Comparison of ENCODE assay signal across 1 cellular context in the genomic region with DNA sequence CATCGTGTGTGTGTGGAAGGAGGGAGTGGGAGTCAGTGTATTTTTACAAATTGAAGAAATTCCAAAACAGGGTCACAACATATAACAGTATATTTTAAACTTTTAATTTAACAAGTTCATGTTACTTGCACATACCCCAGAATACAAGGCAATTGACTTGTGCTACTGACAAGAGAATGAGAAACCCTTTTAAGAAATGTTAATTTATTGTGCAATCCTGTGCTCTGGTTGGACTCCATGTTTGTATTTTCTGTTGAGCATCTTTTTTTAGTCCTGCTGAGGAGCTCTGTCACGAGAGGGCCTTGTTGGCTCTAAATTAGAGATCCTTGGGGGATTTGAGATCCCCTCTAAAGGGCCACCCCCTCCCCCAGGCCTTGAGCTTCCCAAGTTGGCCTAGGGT.
TF ChIP-seq lines count a peak whose summit lies in the region.

No MANE protein-coding gene starts in this region.

TF ChIP-seq in WTC11, 78 proteins besides CTCF, POLR2A, EP300 and RAD21 (continued from another document):
- TF ChIP-seq, protein P1, sequence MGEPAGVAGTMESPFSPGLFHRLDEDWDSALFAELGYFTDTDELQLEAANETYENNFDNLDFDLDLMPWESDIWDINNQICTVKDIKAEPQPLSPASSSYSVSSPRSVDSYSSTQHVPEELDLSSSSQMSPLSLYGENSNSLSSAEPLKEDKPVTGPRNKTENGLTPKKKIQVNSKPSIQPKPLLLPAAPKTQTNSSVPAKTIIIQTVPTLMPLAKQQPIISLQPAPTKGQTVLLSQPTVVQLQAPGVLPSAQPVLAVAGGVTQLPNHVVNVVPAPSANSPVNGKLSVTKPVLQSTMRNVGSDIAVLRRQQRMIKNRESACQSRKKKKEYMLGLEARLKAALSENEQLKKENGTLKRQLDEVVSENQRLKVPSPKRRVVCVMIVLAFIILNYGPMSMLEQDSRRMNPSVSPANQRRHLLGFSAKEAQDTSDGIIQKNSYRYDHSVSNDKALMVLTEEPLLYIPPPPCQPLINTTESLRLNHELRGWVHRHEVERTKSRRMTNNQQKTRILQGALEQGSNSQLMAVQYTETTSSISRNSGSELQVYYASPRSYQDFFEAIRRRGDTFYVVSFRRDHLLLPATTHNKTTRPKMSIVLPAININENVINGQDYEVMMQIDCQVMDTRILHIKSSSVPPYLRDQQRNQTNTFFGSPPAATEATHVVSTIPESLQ (CRISPR knock-in tag; IDR thresholded peaks at IDR 0.05): no peak
- TF ChIP-seq MXD4 (CRISPR knock-in tag; IDR thresholded peaks at IDR 0.05; ENCODE audit: borderline replicate concordance): no peak
- no peak for TF ChIP-seq TEAD1 (CRISPR knock-in tag; IDR thresholded peaks at IDR 0.05)
- TF ChIP-seq, protein P2, sequence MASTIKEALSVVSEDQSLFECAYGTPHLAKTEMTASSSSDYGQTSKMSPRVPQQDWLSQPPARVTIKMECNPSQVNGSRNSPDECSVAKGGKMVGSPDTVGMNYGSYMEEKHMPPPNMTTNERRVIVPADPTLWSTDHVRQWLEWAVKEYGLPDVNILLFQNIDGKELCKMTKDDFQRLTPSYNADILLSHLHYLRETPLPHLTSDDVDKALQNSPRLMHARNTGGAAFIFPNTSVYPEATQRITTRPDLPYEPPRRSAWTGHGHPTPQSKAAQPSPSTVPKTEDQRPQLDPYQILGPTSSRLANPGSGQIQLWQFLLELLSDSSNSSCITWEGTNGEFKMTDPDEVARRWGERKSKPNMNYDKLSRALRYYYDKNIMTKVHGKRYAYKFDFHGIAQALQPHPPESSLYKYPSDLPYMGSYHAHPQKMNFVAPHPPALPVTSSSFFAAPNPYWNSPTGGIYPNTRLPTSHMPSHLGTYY (CRISPR knock-in tag; IDR thresholded peaks at IDR 0.05): no peak
- TF ChIP-seq, protein P3, sequence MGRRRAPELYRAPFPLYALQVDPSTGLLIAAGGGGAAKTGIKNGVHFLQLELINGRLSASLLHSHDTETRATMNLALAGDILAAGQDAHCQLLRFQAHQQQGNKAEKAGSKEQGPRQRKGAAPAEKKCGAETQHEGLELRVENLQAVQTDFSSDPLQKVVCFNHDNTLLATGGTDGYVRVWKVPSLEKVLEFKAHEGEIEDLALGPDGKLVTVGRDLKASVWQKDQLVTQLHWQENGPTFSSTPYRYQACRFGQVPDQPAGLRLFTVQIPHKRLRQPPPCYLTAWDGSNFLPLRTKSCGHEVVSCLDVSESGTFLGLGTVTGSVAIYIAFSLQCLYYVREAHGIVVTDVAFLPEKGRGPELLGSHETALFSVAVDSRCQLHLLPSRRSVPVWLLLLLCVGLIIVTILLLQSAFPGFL (CRISPR knock-in tag; IDR thresholded peaks at IDR 0.05; ENCODE audit: borderline replicate concordance): no peak
- TF ChIP-seq, protein P4, sequence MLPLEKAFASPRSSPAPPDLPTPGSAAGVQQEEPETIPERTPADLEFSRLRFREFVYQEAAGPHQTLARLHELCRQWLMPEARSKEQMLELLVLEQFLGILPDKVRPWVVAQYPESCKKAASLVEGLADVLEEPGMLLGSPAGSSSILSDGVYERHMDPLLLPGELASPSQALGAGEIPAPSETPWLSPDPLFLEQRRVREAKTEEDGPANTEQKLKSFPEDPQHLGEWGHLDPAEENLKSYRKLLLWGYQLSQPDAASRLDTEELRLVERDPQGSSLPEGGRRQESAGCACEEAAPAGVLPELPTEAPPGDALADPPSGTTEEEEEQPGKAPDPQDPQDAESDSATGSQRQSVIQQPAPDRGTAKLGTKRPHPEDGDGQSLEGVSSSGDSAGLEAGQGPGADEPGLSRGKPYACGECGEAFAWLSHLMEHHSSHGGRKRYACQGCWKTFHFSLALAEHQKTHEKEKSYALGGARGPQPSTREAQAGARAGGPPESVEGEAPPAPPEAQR (CRISPR knock-in tag; IDR thresholded peaks at IDR 0.05): no peak
